In genomic region chr11:134255162-134255561, GRCh38 we compare ENCODE assay signal across 13 cellular contexts. TPM values are rescaled to one million over a fixed set of nuclear protein-coding genes. Genes with fewer than 3 reads are reported as not detected.
DNase-seq lines count a peak whose midpoint lies in the region; ATAC-seq and TF ChIP-seq lines count a peak whose summit lies in the region.
"Not testable (repeated sequence)": the region's sequence is repeated elsewhere in the genome, so short reads cannot be mapped to it uniquely, and the experiment has no call there.
"Had no signal": no experiment of that assay in that cellular context is flagged by ENCODE, and none has a peak within 500 bp of the region (broad histone marks: within the 10 kb centered on the region; RNA-seq: fewer than 3 reads in every experiment).

No MANE protein-coding gene starts in this region.

- not testable (repeated sequence) for H3K9me3 ChIP-seq in CD4-positive, CD25-positive, alpha-beta regulatory T cell (ENCODE audit: control insufficient read depth in 2 of 2, low read length in 2 of 2); IMR-90 (ENCODE audit: control insufficient read depth, insufficient read depth, low read length); T-helper 17 cell (ENCODE audit: control insufficient read depth, low read length, poor library complexity, severe bottlenecking)

- H3K27me3 ChIP-seq in CD4-positive, CD25-positive, alpha-beta regulatory T cell (ENCODE audit: control insufficient read depth, insufficient read depth, low read length); IMR-90 (ENCODE audit: control insufficient read depth, insufficient read depth, low read length): not testable (repeated sequence)

- not testable (repeated sequence) for H3K14ac ChIP-seq in IMR-90 (replicated peaks; ENCODE audit: low read depth, low read length)

- H3K27me3 Mint-ChIP-seq in CD4-positive, CD25-positive, alpha-beta regulatory T cell; T-helper 17 cell; activated T-helper 1 cell treated with anti-CD3 and anti-CD28 coated beads, Interleukin-12 subunit alpha, Interleukin-12 subunit beta, Interleukin-2, Interleukin-4 antibody, amounts not matched to agents 30 ng/mL and 10 ng/mL and 1 ng/mL, durations not matched to agents 14 hours and 24 hours and 36 hours (ENCODE audit: insufficient read depth); activated naive CD8-positive, alpha-beta T cell treated with anti-CD3 and anti-CD28 coated beads, Interleukin-2, amount 10 ng/mL, durations not matched to agents 7 days and 5 days; MCF 10A (ENCODE audit: insufficient read depth, unreplicated experiment); natural killer cell treated with Interleukin-12 subunit alpha and Interleukin-12 subunit beta and Interleukin-15 and Interleukin-18, amount 100 ng/mL, for 72 hours; type B pancreatic cell: not testable (repeated sequence)

- H3K18ac ChIP-seq in IMR-90 (ENCODE audit: low read depth, low read length) = not testable (repeated sequence)

- DNase-seq in CD4-positive, CD25-positive, alpha-beta regulatory T cell; IMR-90; T-helper 17 cell; activated T-helper 1 cell treated with anti-CD3 and anti-CD28 coated beads, Interleukin-12 subunit alpha, Interleukin-12 subunit beta, Interleukin-2, Interleukin-4 antibody, amounts not matched to agents 30 ng/mL and 10 ng/mL and 1 ng/mL, durations not matched to agents 14 hours and 24 hours and 36 hours (ENCODE audit: low spot score); activated naive CD8-positive, alpha-beta T cell treated with anti-CD3 and anti-CD28 coated beads, Interleukin-2, amount 10 ng/mL, durations not matched to agents 7 days and 5 days; MCF 10A (ENCODE audit: unreplicated experiment); natural killer cell treated with Interleukin-12 subunit alpha and Interleukin-12 subunit beta and Interleukin-15 and Interleukin-18, amount 100 ng/mL, for 72 hours (ENCODE audit: low spot score); type B pancreatic cell (ENCODE audit: extremely low spot score, unreplicated experiment): not testable (repeated sequence)

- peaks cover 23 to 48% (median 33%) of the 10 kb centered on the region in 4 donors for H3K4me1 Mint-ChIP-seq in CD4-positive, CD25-positive, alpha-beta regulatory T cell
- H3K4me1 Mint-ChIP-seq in T-helper 17 cell (peaks cover 31% of the 10 kb centered on the region), MCF 10A (ENCODE audit: insufficient read depth, unreplicated experiment) (peaks cover 22% of the 10 kb centered on the region), type B pancreatic cell (ENCODE audit: unreplicated experiment) (peaks cover 15% of the 10 kb centered on the region)
- H3K4me1 Mint-ChIP-seq in activated T-helper 1 cell treated with anti-CD3 and anti-CD28 coated beads, Interleukin-12 subunit alpha, Interleukin-12 subunit beta, Interleukin-2, Interleukin-4 antibody, amounts not matched to agents 30 ng/mL and 10 ng/mL and 1 ng/mL, durations not matched to agents 14 hours and 24 hours and 36 hours (ENCODE audit: low read depth) = peaks cover 35% of the 10 kb centered on the region
- peaks cover 39% of the 10 kb centered on the region for H3K4me1 Mint-ChIP-seq in activated naive CD8-positive, alpha-beta T cell treated with anti-CD3 and anti-CD28 coated beads, Interleukin-2, amount 10 ng/mL, durations not matched to agents 7 days and 5 days
- H3K4me1 Mint-ChIP-seq in natural killer cell treated with Interleukin-12 subunit alpha and Interleukin-12 subunit beta and Interleukin-15 and Interleukin-18, amount 100 ng/mL, for 72 hours (ENCODE audit: low read depth in 2 of 2) = peaks cover 33 to 36% of the 10 kb centered on the region in 2 donors

- in situ Hi-C loops in IMR-90 (cut with MboI; ENCODE audit: low sequenced_read_pairs) = loop anchor here (10.0 kb wide), 1 partner anchor 210 kb away; no protein-coding TSS in a partner anchor

- CTCF ChIA-PET in IMR-90 (lab: Yijun Ruan, JAX) = not testable (repeated sequence)
- CTCF ChIA-PET in MCF 10A (lab: Yijun Ruan, JAX) = interaction anchor here (0.6 to 2.0 kb wide), 3 partner anchors 11 to 37 kb away, joined by 3 to 6 read pairs (median 6); no protein-coding TSS in a partner anchor

- H4K20me1 ChIP-seq in IMR-90 (ENCODE audit: insufficient read depth, low read length) = not testable (repeated sequence)

- H2AK5ac ChIP-seq in IMR-90 (ENCODE audit: low read depth, low read length) = not testable (repeated sequence)

- H3K27ac ChIP-seq in CD4-positive, CD25-positive, alpha-beta regulatory T cell (ENCODE audit: insufficient read depth, low read length, poor library complexity, severe bottlenecking); IMR-90 (ENCODE audit: insufficient read depth, low read length): not testable (repeated sequence)

- peaks cover 27% of the 10 kb centered on the region for H3K4me1 ChIP-seq in CD4-positive, CD25-positive, alpha-beta regulatory T cell (ENCODE audit: control insufficient read depth, insufficient read depth, low read length, poor library complexity, severe bottlenecking)
- H3K4me1 ChIP-seq in IMR-90 (ENCODE audit: control insufficient read depth, insufficient read depth, low read length) = not testable (repeated sequence)

- H3K27ac Mint-ChIP-seq in CD4-positive, CD25-positive, alpha-beta regulatory T cell; T-helper 17 cell; activated T-helper 1 cell treated with anti-CD3 and anti-CD28 coated beads, Interleukin-12 subunit alpha, Interleukin-12 subunit beta, Interleukin-2, Interleukin-4 antibody, amounts not matched to agents 30 ng/mL and 10 ng/mL and 1 ng/mL, durations not matched to agents 14 hours and 24 hours and 36 hours; activated naive CD8-positive, alpha-beta T cell treated with anti-CD3 and anti-CD28 coated beads, Interleukin-2, amount 10 ng/mL, durations not matched to agents 7 days and 5 days; MCF 10A (ENCODE audit: low read depth, unreplicated experiment); natural killer cell treated with Interleukin-12 subunit alpha and Interleukin-12 subunit beta and Interleukin-15 and Interleukin-18, amount 100 ng/mL, for 72 hours; type B pancreatic cell: not testable (repeated sequence)

- not testable (repeated sequence) for H3K9me1 ChIP-seq in IMR-90 (ENCODE audit: insufficient read depth, low read length)

- not testable (repeated sequence) for H2BK120ac ChIP-seq in IMR-90 (ENCODE audit: low read depth, low read length)

- not testable (repeated sequence) for H2AFZ ChIP-seq in IMR-90 (replicated peaks; ENCODE audit: low read length, poor library complexity)

- H2BK5ac ChIP-seq in IMR-90 (ENCODE audit: low read depth, low read length, poor library complexity, severe bottlenecking) = not testable (repeated sequence)

- dilution Hi-C loops in IMR-90 (cut with HindIII; ENCODE audit: low sequenced_read_pairs, unreplicated experiment) = not testable (repeated sequence)

- not testable (repeated sequence) for H3K4me3 ChIP-seq in CD4-positive, CD25-positive, alpha-beta regulatory T cell (ENCODE audit: low read depth, low read length); IMR-90 (ENCODE audit: insufficient read depth, low read depth, low read length)

- not testable (repeated sequence) for H4K91ac ChIP-seq in IMR-90 (ENCODE audit: insufficient read depth, low read depth, low read length)

- not testable (repeated sequence) for H4K5ac ChIP-seq in IMR-90 (ENCODE audit: low read depth, low read length)

- TF ChIP-seq CTCF in IMR-90 (conservative IDR thresholded peaks at IDR 0.05; ENCODE audit: low read depth, low read length); MCF 10A (IDR thresholded peaks at IDR 0.05; ENCODE audit: unreplicated experiment); type B pancreatic cell (conservative IDR thresholded peaks at IDR 0.05): not testable (repeated sequence)

- H3K9me3 Mint-ChIP-seq in CD4-positive, CD25-positive, alpha-beta regulatory T cell; activated T-helper 1 cell treated with anti-CD3 and anti-CD28 coated beads, Interleukin-12 subunit alpha, Interleukin-12 subunit beta, Interleukin-2, Interleukin-4 antibody, amounts not matched to agents 30 ng/mL and 10 ng/mL and 1 ng/mL, durations not matched to agents 14 hours and 24 hours and 36 hours; activated naive CD8-positive, alpha-beta T cell treated with anti-CD3 and anti-CD28 coated beads, Interleukin-2, amount 10 ng/mL, durations not matched to agents 7 days and 5 days; MCF 10A (ENCODE audit: unreplicated experiment); natural killer cell treated with Interleukin-12 subunit alpha and Interleukin-12 subunit beta and Interleukin-15 and Interleukin-18, amount 100 ng/mL, for 72 hours; type B pancreatic cell: not testable (repeated sequence)

- not testable (repeated sequence) for H3K9ac ChIP-seq in IMR-90 (ENCODE audit: low read depth, low read length)

- H4K8ac ChIP-seq in IMR-90 (ENCODE audit: low read depth in 2 of 2, low read length in 2 of 2) = not testable (repeated sequence)

- peaks cover 39% of the 10 kb centered on the region for H3K36me3 ChIP-seq in CD4-positive, CD25-positive, alpha-beta regulatory T cell (ENCODE audit: control insufficient read depth, insufficient read depth, low read length)
- peaks cover 23% of the 10 kb centered on the region for H3K36me3 ChIP-seq in IMR-90 (ENCODE audit: control insufficient read depth, insufficient read depth, low read length)

- WGBS in IMR-90 (ENCODE audit: extremely low coverage in 2 of 2, insufficient read length in 1 of 2), 2 experiments = 92% methylated on average over 2 of the region's 5 CpGs; no CpG with 5 or more reads in 1 of the 2 experiments

- not testable (repeated sequence) for TF ChIP-seq RAD21 in IMR-90 (IDR thresholded peaks at IDR 0.05; ENCODE audit: low read length)

- H3K23ac ChIP-seq in IMR-90 (ENCODE audit: low read depth, low read length) = not testable (repeated sequence)

- H3K79me1 ChIP-seq in IMR-90 (ENCODE audit: low read depth in 1 of 2, low read length in 2 of 2) = peaks cover 11 to 28% of the 10 kb centered on the region in 2 experiments

- TF ChIP-seq POLR2A in IMR-90 (IDR thresholded peaks at IDR 0.05; ENCODE audit: low read depth, low read length) = not testable (repeated sequence)

- H3K4me3 Mint-ChIP-seq in CD4-positive, CD25-positive, alpha-beta regulatory T cell = peak overlapping the region in 3 of 4 donors; percentile 56 to 92 (median 70)
- H3K4me3 Mint-ChIP-seq in T-helper 17 cell (peak overlapping the region; percentile 15), MCF 10A (ENCODE audit: unreplicated experiment) (peak overlapping the region; percentile 28), type B pancreatic cell (peak overlapping the region; percentile 77)
- peak overlapping the region; percentile 73 for H3K4me3 Mint-ChIP-seq in activated T-helper 1 cell treated with anti-CD3 and anti-CD28 coated beads, Interleukin-12 subunit alpha, Interleukin-12 subunit beta, Interleukin-2, Interleukin-4 antibody, amounts not matched to agents 30 ng/mL and 10 ng/mL and 1 ng/mL, durations not matched to agents 14 hours and 24 hours and 36 hours
- H3K4me3 Mint-ChIP-seq in activated naive CD8-positive, alpha-beta T cell treated with anti-CD3 and anti-CD28 coated beads, Interleukin-2, amount 10 ng/mL, durations not matched to agents 7 days and 5 days = peak overlapping the region; percentile 36
- H3K4me3 Mint-ChIP-seq in natural killer cell treated with Interleukin-12 subunit alpha and Interleukin-12 subunit beta and Interleukin-15 and Interleukin-18, amount 100 ng/mL, for 72 hours = peak overlapping the region; percentile 86

- H3K4me2 ChIP-seq in IMR-90 (ENCODE audit: low read depth, low read length) = not testable (repeated sequence)

- H2AK9ac ChIP-seq in IMR-90 (replicated peaks; ENCODE audit: low read depth, low read length, poor library complexity) = not testable (repeated sequence)

- POLR2A ChIA-PET in IMR-90 (lab: Charles Lee; ENCODE audit: unreplicated experiment) = not testable (repeated sequence)
- POLR2A ChIA-PET in activated naive CD8-positive, alpha-beta T cell treated with anti-CD3 and anti-CD28 coated beads, Interleukin-2, amount 10 ng/mL, durations not matched to agents 7 days and 5 days (lab: Charles Lee) = interaction anchor here (1.1 to 2.5 kb wide), 3 partner anchors 9 to 31 kb away, joined by 3 to 19 read pairs (median 15); partner anchors contain the start of genes GLB1L3, NCAPD3 and VPS26B
- POLR2A ChIA-PET in MCF 10A (lab: Yijun Ruan, JAX) = interaction anchor here (2.0 to 5.3 kb wide), 2 partner anchors 10 to 30 kb away, joined by 5 to 52 read pairs; partner anchors contain the start of genes NCAPD3 and VPS26B

- peaks cover 19% of the 10 kb centered on the region for H3K36me3 Mint-ChIP-seq in CD4-positive, CD25-positive, alpha-beta regulatory T cell
- not testable (repeated sequence) for H3K36me3 Mint-ChIP-seq in T-helper 17 cell (ENCODE audit: low read depth); activated naive CD8-positive, alpha-beta T cell treated with anti-CD3 and anti-CD28 coated beads, Interleukin-2, amount 10 ng/mL, durations not matched to agents 7 days and 5 days; type B pancreatic cell
- peaks cover 13% of the 10 kb centered on the region for H3K36me3 Mint-ChIP-seq in activated T-helper 1 cell treated with anti-CD3 and anti-CD28 coated beads, Interleukin-12 subunit alpha, Interleukin-12 subunit beta, Interleukin-2, Interleukin-4 antibody, amounts not matched to agents 30 ng/mL and 10 ng/mL and 1 ng/mL, durations not matched to agents 14 hours and 24 hours and 36 hours (ENCODE audit: low read depth)
- peaks cover 19% of the 10 kb centered on the region for H3K36me3 Mint-ChIP-seq in MCF 10A (ENCODE audit: insufficient read depth, unreplicated experiment)
- peaks cover 16% of the 10 kb centered on the region for H3K36me3 Mint-ChIP-seq in natural killer cell treated with Interleukin-12 subunit alpha and Interleukin-12 subunit beta and Interleukin-15 and Interleukin-18, amount 100 ng/mL, for 72 hours

- not testable (repeated sequence) for H2BK20ac ChIP-seq in IMR-90 (ENCODE audit: low read depth, low read length)

- not testable (repeated sequence) for H3K4ac ChIP-seq in IMR-90 (ENCODE audit: low read depth, low read length)

- H2BK15ac ChIP-seq in IMR-90 (ENCODE audit: low read depth, low read length) = not testable (repeated sequence)

- not testable (repeated sequence) for ATAC-seq in CD4-positive, CD25-positive, alpha-beta regulatory T cell (ENCODE audit: low read depth in 2 of 2); IMR-90 (ENCODE audit: low read depth); T-helper 17 cell; activated naive CD8-positive, alpha-beta T cell treated with anti-CD3 and anti-CD28 coated beads, Interleukin-2, amount 10 ng/mL, durations not matched to agents 7 days and 5 days (ENCODE audit: low read depth); natural killer cell treated with Interleukin-12 subunit alpha and Interleukin-12 subunit beta and Interleukin-15 and Interleukin-18, amount 100 ng/mL, for 72 hours

- BruUV-seq in IMR-90 (replicated peaks; lab: Mats Ljungman, UMichigan) (TSS peak; percentile 20), MCF 10A (replicated peaks; lab: Mats Ljungman, UMichigan) (TSS peak; percentile 66)

- H3K56ac ChIP-seq in IMR-90 (ENCODE audit: extremely low read depth, insufficient read depth, low read length) = not testable (repeated sequence)

- intact Hi-C loops in IMR-90 (cut with micrococcal nuclease) = loop anchor here (10.0 kb wide), 1 partner anchor 210 kb away; no protein-coding TSS in a partner anchor
- intact Hi-C loops in activated T-helper 1 cell treated with anti-CD3 and anti-CD28 coated beads, Interleukin-12 subunit alpha, Interleukin-12 subunit beta, Interleukin-2, Interleukin-4 antibody, amounts not matched to agents 30 ng/mL and 10 ng/mL and 1 ng/mL, durations not matched to agents 14 hours and 24 hours and 36 hours (cut with micrococcal nuclease); MCF 10A (cut with micrococcal nuclease): not testable (repeated sequence)

RNA-seq across cellular contexts. Expression of gene ACAD8, which starts 1.8 kb away (rescaled TPM):
- 28.7 TPM for total RNA-seq in CD4-positive, CD25-positive, alpha-beta regulatory T cell
- polyA plus RNA-seq in CD4-positive, CD25-positive, alpha-beta regulatory T cell = 10 to 100 TPM; 18.6 to 22.6 (median 19.9) TPM
- 9.7 and 11.1 TPM in 2 replicates for total RNA-seq in IMR-90 (2012; rRNA removed)
- 18.3 and 21.2 TPM in 2 replicates for polyA plus RNA-seq in IMR-90 (2012; rRNA removed)
- polyA plus RNA-seq in IMR-90 (2012; cell fraction: cytosol; rRNA removed) = 11.3 and 13.6 TPM in 2 replicates
- polyA plus RNA-seq in IMR-90 (2012; cell fraction: nucleus; rRNA removed; ENCODE audit: low replicate concordance) = 45.4 and 71.9 TPM in 2 replicates
- 10 to 100 TPM; 20.3 to 23.6 TPM for total RNA-seq in T-helper 17 cell
- 25.6 and 26.2 TPM in 2 replicates for total RNA-seq in activated T-helper 1 cell treated with anti-CD3 and anti-CD28 coated beads, Interleukin-12 subunit alpha, Interleukin-12 subunit beta, Interleukin-2, Interleukin-4 antibody, amounts not matched to agents 30 ng/mL and 10 ng/mL and 1 ng/mL, durations not matched to agents 14 hours and 24 hours and 36 hours
- 10 to 100 TPM; 29.0 to 29.5 TPM for total RNA-seq in activated naive CD8-positive, alpha-beta T cell treated with anti-CD3 and anti-CD28 coated beads, Interleukin-2, amount 10 ng/mL, durations not matched to agents 7 days and 5 days
- 18.9 and 20.1 TPM in 2 replicates for total RNA-seq in MCF 10A (2022)
- total RNA-seq in natural killer cell treated with Interleukin-12 subunit alpha and Interleukin-12 subunit beta and Interleukin-15 and Interleukin-18, amount 100 ng/mL, for 72 hours = 10 to 100 TPM; 21.1 to 29.2 TPM
- 26.4 and 29.8 TPM in 2 replicates for total RNA-seq in type B pancreatic cell (ENCODE audit: low replicate concordance)

RNA-seq across cellular contexts. Expression of gene THYN1, which starts 2.0 kb away (rescaled TPM):
- total RNA-seq in CD4-positive, CD25-positive, alpha-beta regulatory T cell = 35.2 TPM
- 100 to 1,000 TPM; 138 to 148 (median 144) TPM for polyA plus RNA-seq in CD4-positive, CD25-positive, alpha-beta regulatory T cell
- 51.9 and 72.1 TPM in 2 replicates for total RNA-seq in IMR-90 (2012; rRNA removed)
- 42.8 and 43.1 TPM in 2 replicates for polyA plus RNA-seq in IMR-90 (2012; rRNA removed)
- polyA plus RNA-seq in IMR-90 (2012; cell fraction: cytosol; rRNA removed) = 21.1 and 28.2 TPM in 2 replicates
- polyA plus RNA-seq in IMR-90 (2012; cell fraction: nucleus; rRNA removed; ENCODE audit: low replicate concordance) = 9.3 and 48.9 TPM in 2 replicates
- total RNA-seq in T-helper 17 cell = 10 to 100 TPM; 32.9 to 36.5 TPM
- total RNA-seq in activated T-helper 1 cell treated with anti-CD3 and anti-CD28 coated beads, Interleukin-12 subunit alpha, Interleukin-12 subunit beta, Interleukin-2, Interleukin-4 antibody, amounts not matched to agents 30 ng/mL and 10 ng/mL and 1 ng/mL, durations not matched to agents 14 hours and 24 hours and 36 hours = 55.0 and 58.8 TPM in 2 replicates
- 10 to 100 TPM; 65.8 to 66.8 TPM for total RNA-seq in activated naive CD8-positive, alpha-beta T cell treated with anti-CD3 and anti-CD28 coated beads, Interleukin-2, amount 10 ng/mL, durations not matched to agents 7 days and 5 days
- total RNA-seq in MCF 10A (2022) = 33.4 and 34.8 TPM in 2 replicates
- total RNA-seq in natural killer cell treated with Interleukin-12 subunit alpha and Interleukin-12 subunit beta and Interleukin-15 and Interleukin-18, amount 100 ng/mL, for 72 hours = 10 to 100 TPM; 34.4 to 45.9 TPM
- total RNA-seq in type B pancreatic cell (ENCODE audit: low replicate concordance) = 28.7 and 44.3 TPM in 2 replicates

RNA-seq across cellular contexts. Expression of gene GLB1L3, which starts 21.0 kb away (rescaled TPM):
- 2.0 TPM for total RNA-seq in CD4-positive, CD25-positive, alpha-beta regulatory T cell
- 1 to 10 TPM; 2.1 to 3.0 (median 2.3) TPM for polyA plus RNA-seq in CD4-positive, CD25-positive, alpha-beta regulatory T cell
- total RNA-seq in IMR-90 (2012; rRNA removed) (not detected in 2 replicates), T-helper 17 cell (1 to 10 TPM; 2.0 to 2.2 TPM), MCF 10A (2022) (not detected in 2 replicates), type B pancreatic cell (ENCODE audit: low replicate concordance) (not detected in 2 replicates)
- not detected in 2 replicates for polyA plus RNA-seq in IMR-90 (2012; rRNA removed)
- not detected in 2 replicates for polyA plus RNA-seq in IMR-90 (2012; cell fraction: cytosol; rRNA removed)
- polyA plus RNA-seq in IMR-90 (2012; cell fraction: nucleus; rRNA removed; ENCODE audit: low replicate concordance) = 0.02 TPM in 1 of 2 replicates, not detected in the other
- total RNA-seq in activated T-helper 1 cell treated with anti-CD3 and anti-CD28 coated beads, Interleukin-12 subunit alpha, Interleukin-12 subunit beta, Interleukin-2, Interleukin-4 antibody, amounts not matched to agents 30 ng/mL and 10 ng/mL and 1 ng/mL, durations not matched to agents 14 hours and 24 hours and 36 hours = 14.6 and 16.1 TPM in 2 replicates
- 1 to 10 TPM; 5.2 to 6.1 TPM for total RNA-seq in activated naive CD8-positive, alpha-beta T cell treated with anti-CD3 and anti-CD28 coated beads, Interleukin-2, amount 10 ng/mL, durations not matched to agents 7 days and 5 days
- total RNA-seq in natural killer cell treated with Interleukin-12 subunit alpha and Interleukin-12 subunit beta and Interleukin-15 and Interleukin-18, amount 100 ng/mL, for 72 hours = 1 to 10 TPM in 1 of 2 donors, not detected in 1; 1.9 TPM
- total RNA-seq: GM23248, HepG2, HFFc6, Right ventricle myocardium superior, SJSA1 had no signal
- polyA plus RNA-seq: GM23248, HepG2 had no signal

RNA-seq across cellular contexts. Expression of gene VPS26B, which starts 30.7 kb away (rescaled TPM):
- 65.1 TPM for total RNA-seq in CD4-positive, CD25-positive, alpha-beta regulatory T cell
- 10 to 100 TPM; 43.9 to 61.7 (median 54.3) TPM for polyA plus RNA-seq in CD4-positive, CD25-positive, alpha-beta regulatory T cell
- total RNA-seq in IMR-90 (2012; rRNA removed) (38.9 and 51.1 TPM in 2 replicates), T-helper 17 cell (10 to 100 TPM; 49.9 to 51.1 TPM), MCF 10A (2022) (45.2 and 47.9 TPM in 2 replicates), type B pancreatic cell (ENCODE audit: low replicate concordance) (32.5 and 43.6 TPM in 2 replicates)
- 39.5 and 41.6 TPM in 2 replicates for polyA plus RNA-seq in IMR-90 (2012; rRNA removed)
- polyA plus RNA-seq in IMR-90 (2012; cell fraction: cytosol; rRNA removed) = 31.6 and 35.7 TPM in 2 replicates
- polyA plus RNA-seq in IMR-90 (2012; cell fraction: nucleus; rRNA removed; ENCODE audit: low replicate concordance) = 75.7 and 105 TPM in 2 replicates
- 43.0 and 43.2 TPM in 2 replicates for total RNA-seq in activated T-helper 1 cell treated with anti-CD3 and anti-CD28 coated beads, Interleukin-12 subunit alpha, Interleukin-12 subunit beta, Interleukin-2, Interleukin-4 antibody, amounts not matched to agents 30 ng/mL and 10 ng/mL and 1 ng/mL, durations not matched to agents 14 hours and 24 hours and 36 hours
- total RNA-seq in activated naive CD8-positive, alpha-beta T cell treated with anti-CD3 and anti-CD28 coated beads, Interleukin-2, amount 10 ng/mL, durations not matched to agents 7 days and 5 days = 10 to 100 TPM; 75.8 to 76.3 TPM
- total RNA-seq in natural killer cell treated with Interleukin-12 subunit alpha and Interleukin-12 subunit beta and Interleukin-15 and Interleukin-18, amount 100 ng/mL, for 72 hours = 10 to 100 TPM; 33.5 to 33.9 TPM

RNA-seq across cellular contexts. Expression of gene NCAPD3, which starts 31.4 kb away (rescaled TPM):
- total RNA-seq in CD4-positive, CD25-positive, alpha-beta regulatory T cell = 38.2 TPM
- 10 to 100 TPM; 12.9 to 19.3 (median 14.6) TPM for polyA plus RNA-seq in CD4-positive, CD25-positive, alpha-beta regulatory T cell
- 19.2 and 19.7 TPM in 2 replicates for total RNA-seq in IMR-90 (2012; rRNA removed)
- polyA plus RNA-seq in IMR-90 (2012; rRNA removed) = 18.0 and 18.9 TPM in 2 replicates
- polyA plus RNA-seq in IMR-90 (2012; cell fraction: cytosol; rRNA removed) = 8.3 and 9.9 TPM in 2 replicates
- 16.9 and 25.2 TPM in 2 replicates for polyA plus RNA-seq in IMR-90 (2012; cell fraction: nucleus; rRNA removed; ENCODE audit: low replicate concordance)
- total RNA-seq in T-helper 17 cell = 10 to 100 TPM; 26.8 to 31.4 TPM
- total RNA-seq in activated T-helper 1 cell treated with anti-CD3 and anti-CD28 coated beads, Interleukin-12 subunit alpha, Interleukin-12 subunit beta, Interleukin-2, Interleukin-4 antibody, amounts not matched to agents 30 ng/mL and 10 ng/mL and 1 ng/mL, durations not matched to agents 14 hours and 24 hours and 36 hours = 103 and 107 TPM in 2 replicates
- total RNA-seq in activated naive CD8-positive, alpha-beta T cell treated with anti-CD3 and anti-CD28 coated beads, Interleukin-2, amount 10 ng/mL, durations not matched to agents 7 days and 5 days = 100 to 1,000 TPM; 114 to 115 TPM
- total RNA-seq in MCF 10A (2022) = 19.3 and 26.7 TPM in 2 replicates
- total RNA-seq in natural killer cell treated with Interleukin-12 subunit alpha and Interleukin-12 subunit beta and Interleukin-15 and Interleukin-18, amount 100 ng/mL, for 72 hours = 100 to 1,000 TPM in 1 of 2 donors, 10 to 100 TPM in 1; 55.6 to 121 TPM
- 18.0 and 33.9 TPM in 2 replicates for total RNA-seq in type B pancreatic cell (ENCODE audit: low replicate concordance)

Comparison
In these comparisons a context has a peak if more than half of its experiments do, and no peak if none do; other contexts are left out.
1. H3K4me3 Mint-ChIP-seq: peak in every context shown above with its lines; median percentile 86 in natural killer cell treated with Interleukin-12 subunit alpha and Interleukin-12 subunit beta and Interleukin-15 and Interleukin-18, amount 100 ng/mL, for 72 hours; 77 in type B pancreatic cell; 73 in activated T-helper 1 cell treated with anti-CD3 and anti-CD28 coated beads, Interleukin-12 subunit alpha, Interleukin-12 subunit beta, Interleukin-2, Interleukin-4 antibody, amounts not matched to agents 30 ng/mL and 10 ng/mL and 1 ng/mL, durations not matched to agents 14 hours and 24 hours and 36 hours; 70 in CD4-positive, CD25-positive, alpha-beta regulatory T cell; 36 in activated naive CD8-positive, alpha-beta T cell treated with anti-CD3 and anti-CD28 coated beads, Interleukin-2, amount 10 ng/mL, durations not matched to agents 7 days and 5 days; 28 in MCF 10A; 15 in T-helper 17 cell.